Comparison of ENCODE assay signal across 11 cellular contexts in the genomic region with DNA sequence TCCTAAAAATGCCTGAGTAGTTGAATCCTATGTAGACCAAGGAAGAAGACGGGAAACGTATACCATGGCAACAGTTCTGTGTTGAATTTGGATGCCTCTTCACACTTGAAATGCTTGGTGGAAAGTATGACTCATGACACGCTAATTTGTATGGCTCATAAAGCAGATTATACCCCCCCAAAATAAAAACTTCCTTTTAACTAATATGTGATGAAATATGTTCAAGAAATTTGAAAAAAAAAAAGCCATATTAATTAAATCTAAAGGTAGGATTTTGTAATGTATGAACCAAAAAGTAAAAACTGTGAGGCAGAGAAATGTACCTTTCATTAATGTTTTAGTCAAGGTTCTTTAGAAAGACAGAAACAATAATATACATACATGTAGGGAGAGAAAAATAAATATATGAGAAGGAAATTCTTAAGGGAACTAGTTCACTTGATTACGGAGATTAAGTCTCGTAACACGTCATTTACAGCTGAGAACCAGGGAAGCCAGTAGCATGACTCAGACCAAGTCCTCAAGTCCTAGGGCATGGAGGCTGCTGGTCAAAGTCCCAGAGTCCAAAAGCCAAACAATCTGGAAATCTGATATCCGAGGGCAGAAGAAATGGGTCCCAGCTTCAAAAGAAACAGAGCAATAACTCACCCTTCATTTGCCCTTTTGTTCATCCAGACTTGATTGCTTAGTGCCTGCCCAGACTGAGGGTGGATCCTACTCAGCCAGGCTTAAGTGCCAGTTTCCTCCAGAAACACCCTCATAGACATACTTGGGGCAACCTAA.
DNase-seq lines count a peak whose midpoint lies in the region; FAIRE-seq and TF ChIP-seq lines count a peak whose summit lies in the region.
"Had no signal": no experiment of that assay in that cellular context is flagged by ENCODE, and none has a peak within 500 bp of the region (broad histone marks: within the 10 kb centered on the region; RNA-seq: fewer than 3 reads in every experiment).

No MANE protein-coding gene starts in this region.

- no peaks in the 10 kb centered on the region for H3K27me3 ChIP-seq in breast epithelium

- no peaks in the 10 kb centered on the region for H3K27me3 Mint-ChIP-seq in MCF 10A (ENCODE audit: insufficient read depth, unreplicated experiment)
- H3K27me3 Mint-ChIP-seq: CD4-positive, CD25-positive, alpha-beta regulatory T cell had no signal

- peak; percentile 67 for FAIRE-seq in urothelium cell line (lab: Jason Lieb, UNC)

- H3K36me3 Mint-ChIP-seq in MCF 10A (ENCODE audit: insufficient read depth, unreplicated experiment): no peaks in the 10 kb centered on the region
- H3K36me3 Mint-ChIP-seq: CD4-positive, CD25-positive, alpha-beta regulatory T cell had no signal

- no peak for TF ChIP-seq CTCF in MCF 10A (IDR thresholded peaks at IDR 0.05; ENCODE audit: unreplicated experiment)
- no peak for TF ChIP-seq CTCF in breast epithelium (IDR thresholded peaks at IDR 0.05)

- no peak overlapping the region for H3K27ac ChIP-seq in breast epithelium

- no peaks in the 10 kb centered on the region for H3K9me3 ChIP-seq in breast epithelium

- peak; percentile 91 for DNase-seq in MCF 10A (ENCODE audit: unreplicated experiment)
- no peak for DNase-seq in breast epithelium (ENCODE audit: low spot score in 2 of 2)
- peak; percentile 56 for DNase-seq in T1000 (lab: John Stamatoyannopoulos, UW)
- peak; percentile 80 for DNase-seq in foreskin melanocyte
- DNase-seq in urothelium cell line (ENCODE audit: low spot score): peak; percentile 75
- DNase-seq in activated effector memory CD4-positive, alpha-beta T cell treated with Interleukin-2 at 50 U/mL for 16 hours: no peak
- DNase-seq in superior temporal gyrus (ENCODE audit: extremely low spot score): no peak
- DNase-seq in NCI-H774 (lab: John Stamatoyannopoulos, UW): no peak
- DNase-seq: CD4-positive, CD25-positive, alpha-beta regulatory T cell; occipital lobe; RPMI8226 had no signal

- CTCF ChIA-PET in MCF 10A (lab: Yijun Ruan, JAX): interaction anchor here (0.7 kb wide), 1 partner anchor 116 kb away, joined by 3 read pairs; no protein-coding TSS in a partner anchor

- peak overlapping the region; percentile 97 for H3K27ac Mint-ChIP-seq in MCF 10A (ENCODE audit: low read depth, unreplicated experiment)
- H3K27ac Mint-ChIP-seq: CD4-positive, CD25-positive, alpha-beta regulatory T cell had no signal

- H3K36me3 ChIP-seq in breast epithelium: no peaks in the 10 kb centered on the region

- no peaks in the 10 kb centered on the region for H3K9me3 Mint-ChIP-seq in MCF 10A (ENCODE audit: unreplicated experiment)

- POLR2A ChIA-PET in MCF 10A (lab: Yijun Ruan, JAX): interaction anchor here (0.7 kb wide), 1 partner anchor 112 kb away, joined by 3 read pairs; no protein-coding TSS in a partner anchor

- no peak overlapping the region for H3K4me3 ChIP-seq in breast epithelium

- intact Hi-C loops in MCF 10A (cut with micrococcal nuclease): loop anchor here (1.0 kb wide), 1 partner anchor 24 kb away; no protein-coding TSS in a partner anchor
- intact Hi-C loops in breast epithelium (cut with DNase I; ENCODE audit: low total_unique reads): no loop called here

- BruUV-seq in MCF 10A (replicated peaks; lab: Mats Ljungman, UMichigan): no TSS peak

- H3K4me1 ChIP-seq in breast epithelium: no peaks in the 10 kb centered on the region

- no peaks in the 10 kb centered on the region for H3K4me1 Mint-ChIP-seq in MCF 10A (ENCODE audit: insufficient read depth, unreplicated experiment)
- H3K4me1 Mint-ChIP-seq: CD4-positive, CD25-positive, alpha-beta regulatory T cell had no signal

- no peak for TF ChIP-seq POLR2A in breast epithelium (IDR thresholded peaks at IDR 0.05)

- H3K4me3 Mint-ChIP-seq in MCF 10A (ENCODE audit: unreplicated experiment): peak overlapping the region; percentile 15
- H3K4me3 Mint-ChIP-seq: CD4-positive, CD25-positive, alpha-beta regulatory T cell had no signal

Comparison
In these comparisons a context has a peak if more than half of its experiments do, and no peak if none do; other contexts are left out.
1. DNase-seq: peak in MCF 10A (single experiment), T1000 (single experiment), foreskin melanocyte (single experiment) and urothelium cell line (single experiment); none in breast epithelium (0 of 2), activated effector memory CD4-positive, alpha-beta T cell treated with Interleukin-2 at 50 U/mL for 16 hours (single experiment), superior temporal gyrus (single experiment) and NCI-H774 (single experiment).